Comparison of ENCODE assay signal across 1 cellular context in genomic region chr7:101169838-101170531, GRCh38.
A peak's percentile ranks its signal among the peaks of the same experiment; 100 is the strongest.
TF ChIP-seq lines count a peak whose summit lies in the region.

No MANE protein-coding gene starts in this region.

TF ChIP-seq in HepG2, 621 proteins besides CTCF, POLR2A, EP300 and RAD21 (continued from another document and continues in another):
- no peak for TF ChIP-seq AFF4 (CRISPR knock-in tag; IDR thresholded peaks at IDR 0.05)
- no peak for TF ChIP-seq SNAPC2 (CRISPR knock-in tag; IDR thresholded peaks at IDR 0.05)
- TF ChIP-seq FOXA3 (CRISPR knock-in tag; IDR thresholded peaks at IDR 0.05): 0 out of 2 replicates have a peak, but pooled peaks have one; percentile 12
- TF ChIP-seq NONO (IDR thresholded peaks at IDR 0.05): no peak
- TF ChIP-seq NONO (CRISPR knock-in tag; conservative IDR thresholded peaks at IDR 0.05): 0 out of 2 replicates have a peak, but pooled peaks have one; percentile 26
- no peak for TF ChIP-seq ZNF629 (CRISPR knock-in tag; conservative IDR thresholded peaks at IDR 0.05)
- no peak for TF ChIP-seq U2AF2 (IDR thresholded peaks at IDR 0.05; ENCODE audit: low read depth, low read length)
- TF ChIP-seq RFXANK (CRISPR knock-in tag; IDR thresholded peaks at IDR 0.05): no peak
- TF ChIP-seq ZNF766 (CRISPR knock-in tag; IDR thresholded peaks at IDR 0.05; ENCODE audit: borderline replicate concordance): no peak
- peak; percentile 56; the same call in 1 of the 2 replicates for TF ChIP-seq ATF7-NPFF (CRISPR knock-in tag; IDR thresholded peaks at IDR 0.05; ENCODE audit: low read depth)
- TF ChIP-seq PBX2 (CRISPR knock-in tag; IDR thresholded peaks at IDR 0.05): no peak
- no peak for TF ChIP-seq ZNF234 (CRISPR knock-in tag; conservative IDR thresholded peaks at IDR 0.05)
- TF ChIP-seq GATAD2A (CRISPR knock-in tag; IDR thresholded peaks at IDR 0.05): no peak; the same call in 1 of the 2 replicates
- 0 out of 2 replicates have a peak, but pooled peaks have one; percentile 14 for TF ChIP-seq GABPB1 (CRISPR knock-in tag; IDR thresholded peaks at IDR 0.05)
- TF ChIP-seq PHF8 (CRISPR knock-in tag; IDR thresholded peaks at IDR 0.05): no peak
- no peak for TF ChIP-seq TOPORS (CRISPR knock-in tag; IDR thresholded peaks at IDR 0.05)
- TF ChIP-seq DMTF1 (CRISPR knock-in tag; IDR thresholded peaks at IDR 0.05): no peak
- no peak for TF ChIP-seq KLF11 (CRISPR knock-in tag; IDR thresholded peaks at IDR 0.05)
- no peak for TF ChIP-seq ZNF550 (CRISPR knock-in tag; IDR thresholded peaks at IDR 0.05; ENCODE audit: borderline replicate concordance)
- no peak for TF ChIP-seq RFX3 (CRISPR knock-in tag; IDR thresholded peaks at IDR 0.05)
- 0 out of 2 replicates have a peak, but pooled peaks have one; percentile 28 for TF ChIP-seq THAP11 (CRISPR knock-in tag; IDR thresholded peaks at IDR 0.05)
- TF ChIP-seq REST (IDR thresholded peaks at IDR 0.05; ENCODE audit: borderline replicate concordance in 1 of 2, low read depth in 1 of 2, low read length in 2 of 2): 0 out of 4 replicates have a peak, but pooled peaks of 1 of the 2 experiments have one; percentile 24
- TF ChIP-seq SRSF9 (IDR thresholded peaks at IDR 0.05; ENCODE audit: borderline replicate concordance, insufficient read depth, low read depth, low read length, poor library complexity, severe bottlenecking): no peak
- TF ChIP-seq NFATC3 (CRISPR knock-in tag; IDR thresholded peaks at IDR 0.05): no peak
- no peak for TF ChIP-seq KDM1A (CRISPR knock-in tag; IDR thresholded peaks at IDR 0.05)
- no peak for TF ChIP-seq ZNF143 (CRISPR knock-in tag; IDR thresholded peaks at IDR 0.05)
- no peak for TF ChIP-seq ZSCAN31 (CRISPR knock-in tag; IDR thresholded peaks at IDR 0.05; ENCODE audit: low read depth)
- no peak for TF ChIP-seq MLXIP (CRISPR knock-in tag; IDR thresholded peaks at IDR 0.05; ENCODE audit: borderline replicate concordance)
- peak; percentile 48 for TF ChIP-seq SALL1 (CRISPR knock-in tag; IDR thresholded peaks at IDR 0.05)
- no peak for TF ChIP-seq RORA (CRISPR knock-in tag; IDR thresholded peaks at IDR 0.05)
- no peak for TF ChIP-seq HHEX (CRISPR knock-in tag; IDR thresholded peaks at IDR 0.05)
- no peak for TF ChIP-seq POLR2AphosphoS2 (IDR thresholded peaks at IDR 0.05; ENCODE audit: low read depth, low read length)
- TF ChIP-seq THAP8 (CRISPR knock-in tag; IDR thresholded peaks at IDR 0.05; ENCODE audit: borderline replicate concordance): no peak
- no peak for TF ChIP-seq ZNF253 (CRISPR knock-in tag; IDR thresholded peaks at IDR 0.05; ENCODE audit: borderline replicate concordance)
- no peak for TF ChIP-seq LBX2 (CRISPR knock-in tag; IDR thresholded peaks at IDR 0.05; ENCODE audit: borderline replicate concordance)
- TF ChIP-seq ZNF552 (CRISPR knock-in tag; IDR thresholded peaks at IDR 0.05; ENCODE audit: borderline replicate concordance): no peak
- no peak for TF ChIP-seq SP2 (CRISPR knock-in tag; IDR thresholded peaks at IDR 0.05)
- no peak for TF ChIP-seq ZNF800 (CRISPR knock-in tag; IDR thresholded peaks at IDR 0.05)
- no peak for TF ChIP-seq ZMAT5 (CRISPR knock-in tag; IDR thresholded peaks at IDR 0.05; ENCODE audit: borderline replicate concordance, low read depth)
- 0 out of 2 replicates have a peak, but pooled peaks have one; percentile 18 for TF ChIP-seq MYPOP (CRISPR knock-in tag; IDR thresholded peaks at IDR 0.05)
- no peak for TF ChIP-seq RXRA (CRISPR knock-in tag; IDR thresholded peaks at IDR 0.05)
- TF ChIP-seq MTF2 (CRISPR knock-in tag; IDR thresholded peaks at IDR 0.05; ENCODE audit: borderline replicate concordance): no peak
- TF ChIP-seq ZNF512 (CRISPR knock-in tag; IDR thresholded peaks at IDR 0.05): no peak
- TF ChIP-seq CCDC6 (CRISPR knock-in tag; IDR thresholded peaks at IDR 0.05): no peak
